ENCODE assay signal across 19 cellular contexts in the genomic region with DNA sequence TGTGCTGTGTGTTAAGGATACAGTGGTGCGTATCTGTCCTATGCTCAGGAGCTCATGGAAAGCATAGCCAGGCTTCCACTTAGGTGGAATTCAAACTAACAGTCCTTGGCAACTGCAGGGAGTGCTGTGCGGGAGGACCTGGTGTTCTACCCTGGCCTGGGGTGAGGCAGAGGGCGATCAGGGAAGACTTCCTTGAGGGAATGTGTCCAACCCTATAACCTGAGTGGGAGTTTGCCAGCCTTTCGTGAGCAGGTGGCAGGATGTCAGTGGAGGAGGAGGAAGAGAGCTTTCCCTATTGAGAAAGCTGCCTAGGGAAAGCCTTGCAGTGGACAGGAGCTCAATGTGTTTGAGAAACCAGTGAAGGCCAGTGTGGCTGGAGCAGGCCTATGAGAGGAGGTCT. TPM values are rescaled to one million over a fixed set of nuclear protein-coding genes. Genes with fewer than 3 reads are reported as not detected.
DNase-seq lines count a peak whose midpoint lies in the region; ATAC-seq, FAIRE-seq and TF ChIP-seq lines count a peak whose summit lies in the region.
"Had no signal": no experiment of that assay in that cellular context is flagged by ENCODE, and none has a peak within 500 bp of the region (broad histone marks: within the 10 kb centered on the region; RNA-seq: fewer than 3 reads in every experiment).

No MANE protein-coding gene starts in this region.

- TF ChIP-seq CTCF in LNCaP clone FGC (IDR thresholded peaks at IDR 0.05; ENCODE audit: control insufficient read depth, extremely low read depth, insufficient read depth) (no peak), glutamatergic neuron (IDR thresholded peaks at IDR 0.05; ENCODE audit: partially characterized antibody, unreplicated experiment) (no peak)

- no CpG with 5 or more reads among the region's 4 CpGs for WGBS in trophoblast cell (ENCODE audit: extremely low coverage, insufficient coverage, insufficient read length)
- WGBS in small intestine, 3 donors, result 42 to 82% (median 55%) methylated on average over 4 of the region's 4 CpGs

- H3K4me3 ChIP-seq in LNCaP clone FGC (ENCODE audit: low read depth, low read length), result no peak overlapping the region
- H3K4me3 ChIP-seq in trophoblast cell (ENCODE audit: low read depth, low read length), result no peak overlapping the region
- no peak overlapping the region for H3K4me3 ChIP-seq in small intestine (ENCODE audit: low read depth in 1 of 2, low read length in 2 of 2)
- H3K4me3 ChIP-seq: GM23338 had no signal

- no peak overlapping the region for H3K9ac ChIP-seq in trophoblast cell (ENCODE audit: low read length)

- H3K27me3 Mint-ChIP-seq in glutamatergic neuron (ENCODE audit: unreplicated experiment), result no peaks in the 10 kb centered on the region
- H3K27me3 Mint-ChIP-seq: B cell had no signal

- H3K18ac ChIP-seq in trophoblast cell (ENCODE audit: low read length), result no peak overlapping the region

- H3K4ac ChIP-seq in trophoblast cell (ENCODE audit: low read depth, low read length), result no peak overlapping the region

- no peak overlapping the region for H2AFZ ChIP-seq in trophoblast cell (ENCODE audit: insufficient read depth, low read length, poor library complexity)
- H2AFZ ChIP-seq: GM23338 had no signal

- peak overlapping the region; percentile 39 for H3K27ac Mint-ChIP-seq in glutamatergic neuron (ENCODE audit: unreplicated experiment)
- H3K27ac Mint-ChIP-seq: B cell; CD4-positive, alpha-beta memory T cell; GM23338 had no signal

- H3K79me1 ChIP-seq in trophoblast cell (ENCODE audit: low read length), result no peaks in the 10 kb centered on the region

- H3K23ac ChIP-seq in trophoblast cell (ENCODE audit: low read length), result peak overlapping the region; percentile 19

- no peaks in the 10 kb centered on the region for H3K79me2 ChIP-seq in trophoblast cell (ENCODE audit: control insufficient read depth, insufficient read depth, low read length, poor library complexity)

- no peak overlapping the region for H2BK5ac ChIP-seq in trophoblast cell (ENCODE audit: low read depth, low read length, poor library complexity)

- no peak overlapping the region for H3K14ac ChIP-seq in trophoblast cell (ENCODE audit: low read length)

- no peak overlapping the region for H2AK5ac ChIP-seq in trophoblast cell (ENCODE audit: low read length)

- no peak for FAIRE-seq in small intestine (lab: Jason Lieb, UNC)
- FAIRE-seq: A204.1, D721Med, G401.6, GM12891 had no signal

- ATAC-seq in HG02623 (IDR thresholded peaks at IDR 0.05; ENCODE audit: unreplicated experiment), result no peak
- ATAC-seq: GM23338 had no signal

- H3K9me3 ChIP-seq in trophoblast cell (ENCODE audit: insufficient read depth, low read depth, low read length) (no peaks in the 10 kb centered on the region), small intestine (ENCODE audit: control insufficient read depth, low read depth) (no peaks in the 10 kb centered on the region)

- no peak overlapping the region for H4K8ac ChIP-seq in trophoblast cell (ENCODE audit: low read depth, low read length)

- H3K36me3 Mint-ChIP-seq in glutamatergic neuron (ENCODE audit: unreplicated experiment), result no peaks in the 10 kb centered on the region
- H3K36me3 Mint-ChIP-seq: CD4-positive, alpha-beta memory T cell had no signal

- no peak overlapping the region for H2BK120ac ChIP-seq in trophoblast cell (ENCODE audit: insufficient read depth, low read length, poor library complexity)

- no peaks in the 10 kb centered on the region for H3K4me1 ChIP-seq in trophoblast cell (ENCODE audit: control insufficient read depth in 1 of 2, insufficient read depth in 2 of 2, low read length in 2 of 2)
- peaks cover 0 to 3% of the 10 kb centered on the region in 2 donors for H3K4me1 ChIP-seq in small intestine (ENCODE audit: control insufficient read depth in 2 of 2, insufficient read depth in 1 of 2, low read depth in 1 of 2, low read length in 1 of 2)

- no peaks in the 10 kb centered on the region for H3K27me3 ChIP-seq in trophoblast cell (ENCODE audit: insufficient read depth, low read length)
- H3K27me3 ChIP-seq in small intestine (ENCODE audit: control insufficient read depth in 2 of 2, insufficient read depth in 2 of 2, low read length in 2 of 2), result no peaks in the 10 kb centered on the region

- H4K12ac ChIP-seq in trophoblast cell (ENCODE audit: low read depth, low read length), result no peak overlapping the region

- no peak overlapping the region for H3K4me2 ChIP-seq in trophoblast cell (ENCODE audit: low read length)
- H3K4me2 ChIP-seq: GM23338 had no signal

- H3K27ac ChIP-seq in trophoblast cell (ENCODE audit: low read depth, low read length) (no peak overlapping the region), small intestine (ENCODE audit: low read depth in 1 of 2, low read length in 1 of 2) (no peak overlapping the region)

- peaks cover 15% of the 10 kb centered on the region for H3K4me1 Mint-ChIP-seq in glutamatergic neuron (ENCODE audit: low read depth, unreplicated experiment)
- H3K4me1 Mint-ChIP-seq: B cell; CD4-positive, alpha-beta memory T cell; GM23338 had no signal

- peaks cover 3 to 4% of the 10 kb centered on the region in 2 experiments for H3K36me3 ChIP-seq in trophoblast cell (ENCODE audit: control insufficient read depth in 1 of 2, insufficient read depth in 2 of 2, low read length in 2 of 2)
- H3K36me3 ChIP-seq in small intestine (ENCODE audit: control insufficient read depth in 2 of 2, insufficient read depth in 2 of 2, low read length in 2 of 2), result no peaks in the 10 kb centered on the region

- DNase-seq in LNCaP clone FGC (ENCODE audit: low read depth) (peak; percentile 94), glutamatergic neuron (no peak), trophoblast cell (no peak), small intestine (peak; percentile 42), NCI-H1436 treated with DMSO at 0.1 percent for 48 hours (lab: John Stamatoyannopoulos, UW) (no peak)
- no peak for DNase-seq in effector CD8-positive, alpha-beta T cell (lab: John Stamatoyannopoulos, UW)
- DNase-seq: C1 segment of cervical spinal cord; CD4-positive, alpha-beta memory T cell; DMS153; DMS79 treated with DMSO at 0.1 percent for 48 hours; EL; H7 had no signal

- no peak overlapping the region for H4K91ac ChIP-seq in trophoblast cell (ENCODE audit: low read depth, low read length)

- H3K4me3 Mint-ChIP-seq in glutamatergic neuron (ENCODE audit: unreplicated experiment), result no peak overlapping the region
- H3K4me3 Mint-ChIP-seq: B cell; CD4-positive, alpha-beta memory T cell; GM23338 had no signal

- H2BK12ac ChIP-seq in trophoblast cell (ENCODE audit: low read length), result no peak overlapping the region

- H3K9me3 Mint-ChIP-seq in glutamatergic neuron (ENCODE audit: unreplicated experiment), result no peaks in the 10 kb centered on the region
- H3K9me3 Mint-ChIP-seq: GM23338 had no signal

RNA-seq across cellular contexts. Expression of a gene that starts 45.9 kb away (rescaled TPM):
- 16.9 TPM for total RNA-seq in glutamatergic neuron (ENCODE audit: unreplicated experiment)
- polyA plus RNA-seq in trophoblast cell (2013), result 46.1 and 50.4 TPM in 2 replicates
- 1 to 10 TPM; 8.4 to 8.9 (median 8.6) TPM for polyA plus RNA-seq in small intestine

Comparison
In these comparisons a context has a peak if more than half of its experiments do, and no peak if none do; other contexts are left out.
1. DNase-seq: peak in LNCaP clone FGC (single experiment) and small intestine (single experiment); none in glutamatergic neuron (single experiment), trophoblast cell (0 of 2), NCI-H1436 treated with DMSO at 0.1 percent for 48 hours (single experiment) and effector CD8-positive, alpha-beta T cell (single experiment).